In genomic region chr2:138373993-138374408, GRCh38 we compare ENCODE assay signal across 7 cellular contexts.
A peak's percentile ranks its signal among the peaks of the same experiment; 100 is the strongest.
DNase-seq lines count a peak whose midpoint lies in the region; ATAC-seq and TF ChIP-seq lines count a peak whose summit lies in the region.

No MANE protein-coding gene starts in this region.

- H3K4me1 Mint-ChIP-seq in nephron progenitor cell = no peaks in the 10 kb centered on the region

- H3K36me3 Mint-ChIP-seq in nephron progenitor cell (ENCODE audit: low read depth) = no peaks in the 10 kb centered on the region

- no peak overlapping the region for H3K27ac Mint-ChIP-seq in nephron progenitor cell

- peak; percentile 64 for ATAC-seq in HG03108 (IDR thresholded peaks at IDR 0.05; ENCODE audit: unreplicated experiment)

- H3K9me3 Mint-ChIP-seq in nephron progenitor cell = no peaks in the 10 kb centered on the region

- DNase-seq in NCI-H774 (lab: John Stamatoyannopoulos, UW) (peak; percentile 16), dermis microvascular lymphatic vessel endothelial cell (ENCODE audit: low read depth in 2 of 2) (peak; percentile 16 to 62), nephron progenitor cell (peak; percentile 13), ureter (ENCODE audit: low spot score) (no peak)
- DNase-seq in activated CD4-positive, CD25-positive, alpha-beta regulatory T cell (lab: John Stamatoyannopoulos, UW) = no peak

- peak; percentile 62 for TF ChIP-seq CTCF in GM12872 (IDR thresholded peaks at IDR 0.05; ENCODE audit: insufficient read depth, low read depth, low read length)
- TF ChIP-seq CTCF in nephron progenitor cell (IDR thresholded peaks at IDR 0.05) = peak; percentile 71

- H3K4me3 Mint-ChIP-seq in nephron progenitor cell = no peak overlapping the region

- no peaks in the 10 kb centered on the region for H3K27me3 Mint-ChIP-seq in nephron progenitor cell (ENCODE audit: low read depth, poor library complexity)

Comparison
In these comparisons a context has a peak if more than half of its experiments do, and no peak if none do; other contexts are left out.
1. DNase-seq: peak in NCI-H774 (single experiment), dermis microvascular lymphatic vessel endothelial cell (2 of 2) and nephron progenitor cell (single experiment); none in activated CD4-positive, CD25-positive, alpha-beta regulatory T cell (0 of 4) and ureter (single experiment).